ENCODE assay signal across 8 cellular contexts in the genomic region with DNA sequence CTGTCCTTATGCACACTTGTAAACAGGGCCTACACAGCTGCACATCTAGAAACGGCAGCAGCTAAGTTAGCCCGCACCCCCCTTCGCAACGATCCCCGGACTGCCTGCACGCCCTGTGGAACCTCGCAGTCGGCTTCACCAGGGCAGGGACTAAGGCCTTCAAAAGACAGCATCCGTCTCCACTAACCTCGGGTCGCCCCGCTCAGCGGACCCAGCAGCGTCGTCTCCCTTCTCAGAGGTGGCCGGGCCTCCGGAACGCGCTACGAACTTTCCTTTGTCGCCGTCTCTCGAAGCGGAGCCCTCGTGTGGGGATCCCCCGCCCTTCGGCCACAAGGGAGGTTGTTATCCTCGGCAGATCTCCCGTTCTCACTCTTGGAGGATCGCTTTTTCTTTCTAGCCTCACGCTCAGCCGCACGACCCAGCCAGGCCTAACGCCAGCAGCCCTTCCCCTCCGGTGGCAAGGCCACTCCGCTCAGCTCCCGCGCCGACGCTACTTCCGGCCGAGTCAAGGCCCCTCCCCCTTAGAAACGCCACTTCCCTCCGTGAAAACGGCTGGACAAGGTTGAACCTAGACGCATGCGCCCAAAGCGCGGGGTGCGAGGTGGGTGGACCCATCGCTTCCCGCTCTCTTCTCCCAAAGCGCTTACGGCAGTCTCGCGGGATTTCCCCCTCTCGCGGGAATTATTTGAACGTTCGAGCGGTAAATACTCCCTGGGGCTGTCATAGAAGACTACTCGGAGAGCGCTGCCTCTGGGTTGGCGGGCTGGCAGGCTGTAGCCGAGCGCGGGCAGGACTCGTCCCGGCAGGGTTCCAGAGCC. TPM values are rescaled to one million over a fixed set of nuclear protein-coding genes. Genes with fewer than 3 reads are reported as not detected.
A peak's percentile ranks its signal among the peaks of the same experiment; 100 is the strongest.
DNase-seq lines count a peak whose midpoint lies in the region; ATAC-seq lines count a peak whose summit lies in the region.

A gene (minus strand): TSS at position 498 of the 818 bp plus-strand sequence. CDS start 6,616 bp downstream, outside the sequence.
A gene with protein sequence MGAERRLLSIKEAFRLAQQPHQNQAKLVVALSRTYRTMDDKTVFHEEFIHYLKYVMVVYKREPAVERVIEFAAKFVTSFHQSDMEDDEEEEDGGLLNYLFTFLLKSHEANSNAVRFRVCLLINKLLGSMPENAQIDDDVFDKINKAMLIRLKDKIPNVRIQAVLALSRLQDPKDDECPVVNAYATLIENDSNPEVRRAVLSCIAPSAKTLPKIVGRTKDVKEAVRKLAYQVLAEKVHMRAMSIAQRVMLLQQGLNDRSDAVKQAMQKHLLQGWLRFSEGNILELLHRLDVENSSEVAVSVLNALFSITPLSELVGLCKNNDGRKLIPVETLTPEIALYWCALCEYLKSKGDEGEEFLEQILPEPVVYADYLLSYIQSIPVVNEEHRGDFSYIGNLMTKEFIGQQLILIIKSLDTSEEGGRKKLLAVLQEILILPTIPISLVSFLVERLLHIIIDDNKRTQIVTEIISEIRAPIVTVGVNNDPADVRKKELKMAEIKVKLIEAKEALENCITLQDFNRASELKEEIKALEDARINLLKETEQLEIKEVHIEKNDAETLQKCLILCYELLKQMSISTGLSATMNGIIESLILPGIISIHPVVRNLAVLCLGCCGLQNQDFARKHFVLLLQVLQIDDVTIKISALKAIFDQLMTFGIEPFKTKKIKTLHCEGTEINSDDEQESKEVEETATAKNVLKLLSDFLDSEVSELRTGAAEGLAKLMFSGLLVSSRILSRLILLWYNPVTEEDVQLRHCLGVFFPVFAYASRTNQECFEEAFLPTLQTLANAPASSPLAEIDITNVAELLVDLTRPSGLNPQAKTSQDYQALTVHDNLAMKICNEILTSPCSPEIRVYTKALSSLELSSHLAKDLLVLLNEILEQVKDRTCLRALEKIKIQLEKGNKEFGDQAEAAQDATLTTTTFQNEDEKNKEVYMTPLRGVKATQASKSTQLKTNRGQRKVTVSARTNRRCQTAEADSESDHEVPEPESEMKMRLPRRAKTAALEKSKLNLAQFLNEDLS (plus strand): TSS at position 720 of the 818 bp plus-strand sequence. CDS start 99 bp downstream, outside the sequence.

- ATAC-seq in GM21360 (IDR thresholded peaks at IDR 0.05; ENCODE audit: unreplicated experiment), result peak; percentile 89

- H3K27me3 ChIP-seq in effector memory CD4-positive, alpha-beta T cell (replicated peaks; ENCODE audit: control insufficient read depth, insufficient read depth, low read length, poor library complexity, severe bottlenecking), result no peaks in the 10 kb centered on the region

- no peaks in the 10 kb centered on the region for H3K36me3 ChIP-seq in effector memory CD4-positive, alpha-beta T cell (ENCODE audit: control insufficient read depth, insufficient read depth, low read length)

- H3K4me1 ChIP-seq in effector memory CD4-positive, alpha-beta T cell (ENCODE audit: control insufficient read depth, insufficient read depth, low read length, poor library complexity, severe bottlenecking), result peaks cover 18% of the 10 kb centered on the region

- peak; percentile 99 for DNase-seq in COLO668 (lab: John Stamatoyannopoulos, UW; ENCODE audit: unreplicated experiment)
- peak; percentile 98 for DNase-seq in HT1080 (ENCODE audit: low read depth)
- DNase-seq in NOMO-1 treated with DMSO at 0.1 percent for 48 hours (lab: John Stamatoyannopoulos, UW; ENCODE audit: unreplicated experiment), result peak; percentile 97
- peak; percentile 98 to 100 for DNase-seq in activated CD8-positive, alpha-beta memory T cell treated with anti-CD3 and anti-CD28 coated beads for 4 hours (ENCODE audit: low read depth in 2 of 2)
- DNase-seq in effector memory CD4-positive, alpha-beta T cell, result peak; percentile 97 to 99 (median 98)
- DNase-seq in lung microvascular endothelial cell (ENCODE audit: low read depth in 2 of 2), result peak; percentile 100
- DNase-seq in stimulated activated CD4-positive, alpha-beta T cell treated with anti-CD3 and anti-CD28 coated beads, TNF-alpha, amount 100 ng/mL, for 48 hours (ENCODE audit: low read depth in 3 of 3), result peak; percentile 98 to 99 (median 98)

- no peaks in the 10 kb centered on the region for H3K9me3 ChIP-seq in effector memory CD4-positive, alpha-beta T cell (ENCODE audit: control insufficient read depth, low read length)

- peak within 1 kb of the TSS; percentile 74 for H3K4me3 ChIP-seq in effector memory CD4-positive, alpha-beta T cell (ENCODE audit: insufficient read depth, low read depth, low read length, poor library complexity, severe bottlenecking)

- H3K27ac ChIP-seq in effector memory CD4-positive, alpha-beta T cell (ENCODE audit: insufficient read depth, low read length, poor library complexity, severe bottlenecking), result peak within 1 kb of the TSS; percentile 91

RNA-seq across cellular contexts. Expression of the first gene that starts in this region (rescaled TPM):
- total RNA-seq in HT1080 (2014; rRNA removed; shearing (Covaris generic)), result 44.5 and 46.4 TPM in 2 replicates
- polyA plus RNA-seq in HT1080 (2015; cell fraction: cytosol; rRNA removed), result 34.8 and 37.0 TPM in 2 replicates
- polyA plus RNA-seq in HT1080 (2015; cell fraction: nucleus; rRNA removed), result 52.9 and 69.0 TPM in 2 replicates
- 13.3 and 19.0 TPM in 2 replicates for total RNA-seq in lung microvascular endothelial cell

RNA-seq across cellular contexts. Expression of the second gene that starts in this region (rescaled TPM):
- total RNA-seq in HT1080 (2014; rRNA removed; shearing (Covaris generic)), result 71.6 and 79.6 TPM in 2 replicates
- polyA plus RNA-seq in HT1080 (2015; cell fraction: cytosol; rRNA removed), result 43.9 and 49.0 TPM in 2 replicates
- 94.7 and 105 TPM in 2 replicates for polyA plus RNA-seq in HT1080 (2015; cell fraction: nucleus; rRNA removed)
- total RNA-seq in lung microvascular endothelial cell, result 4.0 and 14.8 TPM in 2 replicates

Comparison
In these comparisons a context has a peak if more than half of its experiments do, and no peak if none do; other contexts are left out.
1. Peak in every context shown above with its lines: DNase-seq, ATAC-seq, H3K4me3 ChIP-seq and H3K27ac ChIP-seq.